24 cellular contexts compared by ENCODE assay signal in the genomic region with DNA sequence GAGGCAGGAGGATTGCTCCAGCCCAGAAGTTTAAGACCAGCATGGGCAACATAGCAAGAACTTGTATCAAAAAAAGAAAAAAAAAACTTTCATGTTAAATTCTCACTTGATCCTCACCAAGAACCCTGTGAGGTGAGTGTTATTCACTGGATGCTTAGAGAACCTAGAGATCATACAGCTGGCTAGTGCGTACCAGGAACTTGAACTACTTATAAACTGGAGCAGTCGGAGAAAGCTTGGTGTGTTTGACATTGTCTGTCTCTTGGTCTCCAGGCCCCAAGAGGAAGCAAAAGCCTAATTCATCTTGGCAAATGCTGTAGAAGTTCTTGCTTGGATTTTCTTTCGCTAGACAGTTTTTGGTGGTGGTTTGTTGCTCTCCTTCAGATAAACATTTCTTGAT. TPM values are rescaled to one million over a fixed set of nuclear protein-coding genes. Genes with fewer than 3 reads are reported as not detected.
DNase-seq lines count a peak whose midpoint lies in the region; ATAC-seq and TF ChIP-seq lines count a peak whose summit lies in the region.
"Had no signal": no experiment of that assay in that cellular context is flagged by ENCODE, and none has a peak within 500 bp of the region (broad histone marks: within the 10 kb centered on the region; RNA-seq: fewer than 3 reads in every experiment).

No MANE protein-coding gene starts in this region.

- H3K4me3 ChIP-seq in heart right ventricle (no peak overlapping the region), right atrium auricular region (no peak overlapping the region), RWPE2 (ENCODE audit: severe bottlenecking) (no peak overlapping the region), upper lobe of left lung (no peak overlapping the region)
- H3K4me3 ChIP-seq: pancreas, suprapubic skin had no signal

- H3K27ac ChIP-seq in heart right ventricle (peak overlapping the region in 7 of 10 donors; percentile 1 to 51 (median 28)), right atrium auricular region (no peak overlapping the region), RWPE2 (ENCODE audit: poor library complexity, severe bottlenecking) (peak overlapping the region; percentile 17), upper lobe of left lung (peak overlapping the region in 3 of 4 donors; percentile 42 to 69 (median 67))
- H3K27ac ChIP-seq: suprapubic skin, VCaP had no signal

- WGBS in heart right ventricle, 2 donors = 64 to 67% methylated on average over 3 of the region's 3 CpGs
- 56 to 57% methylated on average over 3 of the region's 3 CpGs for WGBS in upper lobe of left lung, 2 donors

- DNase-seq in heart right ventricle = no peak
- no peak for DNase-seq in right atrium auricular region (ENCODE audit: low spot score)
- no peak for DNase-seq in RWPE2 (ENCODE audit: low spot score)
- peak; percentile 38 for DNase-seq in medulla oblongata (ENCODE audit: extremely low spot score)
- no peak for DNase-seq in upper lobe of left lung
- DNase-seq in DMS 273 treated with DMSO at 0.1 percent for 48 hours (lab: John Stamatoyannopoulos, UW) = no peak
- no peak for DNase-seq in stimulated activated CD4-positive, alpha-beta T cell treated with anti-CD3 and anti-CD28 coated beads, Interleukin-12 subunit alpha, Interleukin-12 subunit beta, amount 100 ng/mL, for 4 hours
- no peak for DNase-seq in NCI-H1048 (lab: John Stamatoyannopoulos, UW)
- DNase-seq: activated CD4-positive, alpha-beta T cell treated with anti-CD3 and anti-CD28 coated beads for 48 hours; activated effector memory CD4-positive, alpha-beta T cell treated with anti-CD3 and anti-CD28 coated beads, Interleukin-2, amount 50 U/mL, for 16 hours; activated T-cell treated with anti-CD3 and anti-CD28 coated beads, Interleukin-2, amount 50 U/mL, for 1 hour; CD4-positive, alpha-beta memory T cell; islet precursor cell; KG1; NCI-H1436; NCI-H2107; NCI-H446; pancreas; SIG-M5; SW 1271; T-helper 9 cell had no signal

- no peak for TF ChIP-seq EP300 in upper lobe of left lung (IDR thresholded peaks at IDR 0.05)

- intact Hi-C loops in heart right ventricle (cut with DNase I) = loop anchor here (1.0 to 10.0 kb wide), 10 partner anchors 45 to 155 kb away; a partner anchor contains a TSS

- ATAC-seq in heart right ventricle = peak in 1 of 8 donors; percentile 68
- ATAC-seq in RWPE2 (ENCODE audit: low read depth) = no peak
- ATAC-seq in upper lobe of left lung (ENCODE audit: low FRiP score in 2 of 2) = no peak
- ATAC-seq: Panc1 had no signal

- no peak for TF ChIP-seq POLR2A in upper lobe of left lung (IDR thresholded peaks at IDR 0.05)

- no peaks in the 10 kb centered on the region for H3K9me3 ChIP-seq in heart right ventricle
- H3K9me3 ChIP-seq in right atrium auricular region = no peaks in the 10 kb centered on the region
- H3K9me3 ChIP-seq in RWPE2 (ENCODE audit: severe bottlenecking) = no peaks in the 10 kb centered on the region
- no peaks in the 10 kb centered on the region for H3K9me3 ChIP-seq in upper lobe of left lung
- H3K9me3 ChIP-seq: pancreas, suprapubic skin had no signal

- TF ChIP-seq CTCF in heart right ventricle (IDR thresholded peaks at IDR 0.05) (no peak), right atrium auricular region (IDR thresholded peaks at IDR 0.05) (no peak), RWPE2 (IDR thresholded peaks at IDR 0.05; ENCODE audit: poor library complexity, severe bottlenecking) (no peak), upper lobe of left lung (IDR thresholded peaks at IDR 0.05) (no peak)

- H3K27me3 ChIP-seq in heart right ventricle = no peaks in the 10 kb centered on the region
- no peaks in the 10 kb centered on the region for H3K27me3 ChIP-seq in right atrium auricular region
- no peaks in the 10 kb centered on the region for H3K27me3 ChIP-seq in RWPE2 (ENCODE audit: insufficient read depth, poor library complexity, severe bottlenecking)
- no peaks in the 10 kb centered on the region for H3K27me3 ChIP-seq in upper lobe of left lung
- H3K27me3 ChIP-seq: pancreas, suprapubic skin had no signal

- H3K36me3 ChIP-seq in heart right ventricle (no peaks in the 10 kb centered on the region), right atrium auricular region (no peaks in the 10 kb centered on the region), RWPE2 (ENCODE audit: low read depth) (peaks cover under 1% of the 10 kb centered on the region; the same call in 1 of the 2 replicates), upper lobe of left lung (no peaks in the 10 kb centered on the region)
- H3K36me3 ChIP-seq: pancreas, suprapubic skin had no signal

- peaks cover 5 to 91% (median 58%) of the 10 kb centered on the region in 9 donors for H3K4me1 ChIP-seq in heart right ventricle
- H3K4me1 ChIP-seq in right atrium auricular region = peaks cover 0 to 48% of the 10 kb centered on the region in 2 donors
- H3K4me1 ChIP-seq in RWPE2 (ENCODE audit: insufficient read depth, poor library complexity, severe bottlenecking) = peaks cover 8% of the 10 kb centered on the region
- H3K4me1 ChIP-seq in upper lobe of left lung = peaks cover 36 to 59% (median 51%) of the 10 kb centered on the region in 4 donors

RNA-seq across cellular contexts. Expression of a gene that starts 18.1 kb away (rescaled TPM):
- total RNA-seq in heart right ventricle (100 to 1,000 TPM in 3 of 10 donors, 10 to 100 TPM in 7; 67.8 to 117 (median 87.4) TPM), right atrium auricular region (10 to 100 TPM; 46.3 to 51.7 TPM), upper lobe of left lung (100 to 1,000 TPM in 5 of 6 donors, 10 to 100 TPM in 1; 98.3 to 270 (median 185) TPM)
- 10 to 100 TPM; 24.2 to 36.1 TPM for polyA plus RNA-seq in heart right ventricle

Comparison
In these comparisons a context has a peak if more than half of its experiments do, and no peak if none do; other contexts are left out.
1. H3K27ac ChIP-seq: peak in heart right ventricle (7 of 10), RWPE2 (single experiment) and upper lobe of left lung (3 of 4); none in right atrium auricular region (0 of 2).